In genomic region chr1:220680085-220680687, GRCh38 we compare ENCODE assay signal across 1 cellular context.
TF ChIP-seq lines count a peak whose summit lies in the region.

No MANE protein-coding gene starts in this region.

TF ChIP-seq in WTC11, 78 proteins besides CTCF, POLR2A, EP300 and RAD21 (continued from another document):
- TF ChIP-seq AFF4 (CRISPR knock-in tag; IDR thresholded peaks at IDR 0.05; ENCODE audit: borderline replicate concordance), result no peak
- TF ChIP-seq ATF3 (CRISPR knock-in tag; conservative IDR thresholded peaks at IDR 0.05), result no peak
